ENCODE assay signal across 9 cellular contexts in genomic region chr2:225052703-225053102, GRCh38. TPM values are rescaled to one million over a fixed set of nuclear protein-coding genes. Genes with fewer than 3 reads are reported as not detected.
DNase-seq lines count a peak whose midpoint lies in the region; ATAC-seq and TF ChIP-seq lines count a peak whose summit lies in the region.
"Had no signal": no experiment of that assay in that cellular context is flagged by ENCODE, and none has a peak within 500 bp of the region (broad histone marks: within the 10 kb centered on the region; RNA-seq: fewer than 3 reads in every experiment).

No MANE protein-coding gene starts in this region.

- H3K36me3 ChIP-seq in BLaER1 = no peaks in the 10 kb centered on the region
- no peaks in the 10 kb centered on the region for H3K36me3 ChIP-seq in sigmoid colon
- no peaks in the 10 kb centered on the region for H3K36me3 ChIP-seq in ascending aorta

- H3K9ac ChIP-seq in BLaER1 = no peak overlapping the region; the same call in 1 of the 2 replicates

- no peaks in the 10 kb centered on the region for H3K36me3 Mint-ChIP-seq in T-helper 17 cell (ENCODE audit: low read depth)

- H3K9me3 ChIP-seq in BLaER1 (no peaks in the 10 kb centered on the region), T-helper 17 cell (ENCODE audit: control insufficient read depth, low read length, poor library complexity, severe bottlenecking) (no peaks in the 10 kb centered on the region), sigmoid colon (no peaks in the 10 kb centered on the region), ascending aorta (no peaks in the 10 kb centered on the region)

- H3K27ac ChIP-seq in BLaER1 (0 out of 2 replicates have a peak overlapping the region, but pooled peaks have one; percentile 12), sigmoid colon (no peak overlapping the region), ascending aorta (no peak overlapping the region)
- H3K27ac ChIP-seq: HL-60 had no signal

- peaks cover 23% of the 10 kb centered on the region for H3K4me1 ChIP-seq in BLaER1
- H3K4me1 ChIP-seq in sigmoid colon = no peaks in the 10 kb centered on the region
- no peaks in the 10 kb centered on the region for H3K4me1 ChIP-seq in ascending aorta

- no peaks in the 10 kb centered on the region for H3K27me3 ChIP-seq in BLaER1
- no peaks in the 10 kb centered on the region for H3K27me3 ChIP-seq in sigmoid colon
- no peaks in the 10 kb centered on the region for H3K27me3 ChIP-seq in ascending aorta

- H4K20me1 ChIP-seq in BLaER1 = no peaks in the 10 kb centered on the region

- no peak for TF ChIP-seq EP300 in sigmoid colon (IDR thresholded peaks at IDR 0.05)

- H3K4me3 Mint-ChIP-seq in T-helper 17 cell = peak overlapping the region; percentile 60

- no peaks in the 10 kb centered on the region for H3K27me3 Mint-ChIP-seq in T-helper 17 cell

- DNase-seq in T-helper 17 cell (no peak), sigmoid colon (no peak), ascending aorta (ENCODE audit: low spot score in 2 of 2) (no peak), NCI-H526 (lab: John Stamatoyannopoulos, UW) (no peak)
- no peak for DNase-seq in activated effector memory CD4-positive, alpha-beta T cell treated with anti-CD3 and anti-CD28 coated beads, Interleukin-2, amount 50 U/mL, for 16 hours

- no peak for TF ChIP-seq POLR2A in sigmoid colon (IDR thresholded peaks at IDR 0.05)

- H3K4me2 ChIP-seq in BLaER1 = peak overlapping the region; percentile 62

- peaks cover 45% of the 10 kb centered on the region for H3K4me1 Mint-ChIP-seq in T-helper 17 cell

- ATAC-seq in GM18909 (IDR thresholded peaks at IDR 0.05; ENCODE audit: poor library complexity, unreplicated experiment) (peak; percentile 87), HG03066 (IDR thresholded peaks at IDR 0.05; ENCODE audit: low read depth, unreplicated experiment) (peak; percentile 94), T-helper 17 cell (peak; percentile 89)

- intact Hi-C loops in sigmoid colon (cut with DNase I) (no loop called here), ascending aorta (cut with DNase I) (no loop called here)

- TF ChIP-seq CTCF in sigmoid colon (IDR thresholded peaks at IDR 0.05) (no peak), ascending aorta (IDR thresholded peaks at IDR 0.05) (no peak)

- H3K4me3 ChIP-seq in BLaER1 (no peak overlapping the region), sigmoid colon (no peak overlapping the region), ascending aorta (no peak overlapping the region)

- H3K27ac Mint-ChIP-seq in T-helper 17 cell = peak overlapping the region; percentile 75

RNA-seq across cellular contexts. Expression of gene DOCK10, which starts 10.4 kb away (rescaled TPM):
- total RNA-seq in T-helper 17 cell (100 to 1,000 TPM; 185 to 233 TPM), sigmoid colon (1 to 10 TPM; 4.2 to 8.0 (median 6.3) TPM), ascending aorta (30.9 TPM)
- 10 to 100 TPM in 1 of 3 donors, 1 to 10 TPM in 2; 3.0 to 11.4 (median 4.2) TPM for polyA plus RNA-seq in sigmoid colon
